20 cellular contexts compared by ENCODE assay signal in the genomic region with DNA sequence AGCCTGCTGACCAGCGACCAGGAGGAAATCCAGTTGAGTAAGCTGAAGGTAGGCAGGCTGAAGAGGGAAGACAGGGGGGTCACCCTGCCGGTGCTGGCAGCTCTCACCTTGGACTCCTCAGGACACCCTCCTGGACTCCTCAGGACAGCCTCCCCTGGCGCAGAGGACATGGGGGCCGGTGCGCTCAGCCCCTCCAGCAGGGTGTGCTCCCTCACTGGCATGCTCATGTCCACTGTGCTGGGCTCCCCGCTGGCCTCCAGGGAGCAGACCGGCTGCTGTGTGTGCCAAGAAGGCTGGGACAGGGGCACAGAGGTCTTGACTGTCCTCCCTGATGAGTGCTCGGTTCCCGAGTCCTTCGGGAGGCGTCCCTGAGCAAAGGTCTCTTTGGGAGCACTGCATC.
"Had no signal": no experiment of that assay in that cellular context is flagged by ENCODE, and none has a peak within 500 bp of the region (broad histone marks: within the 10 kb centered on the region; RNA-seq: fewer than 3 reads in every experiment).

No MANE protein-coding gene starts in this region.

- DNase-seq: colonic mucosa; dermis blood vessel endothelial cell; effector memory CD4-positive, alpha-beta T cell; esophagus squamous epithelium; hypothalamus; mucosa of descending colon; naive B cell; psoas muscle; spleen; stimulated activated CD4-positive, alpha-beta T cell treated with anti-CD3 and anti-CD28 coated beads, Interleukin-4, amount 100 ng/mL, for 4 hours; stimulated activated naive CD8-positive, alpha-beta T cell treated with anti-CD3 and anti-CD28 coated beads, Interleukin-15, Interleukin-2, amounts not matched to agents 100 U/mL and 50 U/mL, for 24 hours; substantia nigra; testis had no signal

- H3K4me1 ChIP-seq: colonic mucosa, upper lobe of left lung had no signal

- H3K27me3 ChIP-seq: colonic mucosa, esophagus squamous epithelium, spleen, testis, tibial artery, upper lobe of left lung, vagina had no signal

- H3K27ac ChIP-seq: colonic mucosa, esophagus squamous epithelium, skin epidermis, spleen, testis, upper lobe of left lung, vagina had no signal

- H3K36me3 ChIP-seq: colonic mucosa had no signal

- ATAC-seq: mucosa of descending colon; psoas muscle; right cardiac atrium; stimulated activated memory B cell treated with anti-CD40 and anti-IgM and Interleukin-4, amounts not matched to agents 10 μg/mL and 1 μg/mL and 100 μg/mL, for 72 hours; stimulated activated naive CD8-positive, alpha-beta T cell treated with anti-CD3 and anti-CD28 coated beads, Interleukin-15, Interleukin-2, amounts not matched to agents 100 U/mL and 50 U/mL, for 24 hours had no signal

- H3K9me3 ChIP-seq: colonic mucosa, esophagus squamous epithelium, psoas muscle, testis, tibial artery, upper lobe of left lung, vagina had no signal

- H3K4me3 ChIP-seq: colonic mucosa, esophagus squamous epithelium, lung, mucosa of descending colon, psoas muscle, skin epidermis, spleen, testis, tibial artery, upper lobe of left lung, vagina had no signal
